ENCODE assay signal across 22 cellular contexts in genomic region chr13:94598281-94598680, GRCh38.
"Had no signal": no experiment of that assay in that cellular context is flagged by ENCODE, and none has a peak within 500 bp of the region (broad histone marks: within the 10 kb centered on the region; RNA-seq: fewer than 3 reads in every experiment).

No MANE protein-coding gene starts in this region.

- H3K4me1 ChIP-seq: prostate gland had no signal

- H3K36me3 ChIP-seq: cardiac muscle cell, lower lobe of right lung, prostate gland, right atrium auricular region, suprapubic skin, transverse colon, uterus had no signal

- ATAC-seq: effector memory CD8-positive, alpha-beta T cell; lower lobe of right lung; T-cell; WTC11 had no signal

- H3K9me3 ChIP-seq: lower lobe of right lung, prostate gland, right atrium auricular region, suprapubic skin, transverse colon, uterus had no signal

- DNase-seq: activated CD4-positive, alpha-beta memory T cell treated with anti-CD3 and anti-CD28 coated beads, Interleukin-2, amount 10 ng/mL, durations not matched to agents 7 days and 5 days; activated CD4-positive, alpha-beta T cell treated with anti-CD3 and anti-CD28 coated beads for 4 hours; activated naive CD4-positive, alpha-beta T cell treated with Interleukin-2 at 50 U/mL for 16 hours; activated T-cell treated with anti-CD3 and anti-CD28 coated beads, Interleukin-2, amount 50 U/mL, for 24 hours; effector memory CD8-positive, alpha-beta T cell; foreskin fibroblast; glutamatergic neuron; hippocampal formation; islet precursor cell; lower lobe of right lung; nephron progenitor cell; stimulated activated CD4-positive, alpha-beta T cell treated with anti-CD3 and anti-CD28 coated beads, Interleukin-15, amount 100 ng/mL, for 24 hours; stimulated activated CD4-positive, alpha-beta T cell treated with anti-CD3 and anti-CD28 coated beads, Interleukin-2, amount 100 ng/mL, for 48 hours; T-cell; transverse colon; uterus had no signal

- H3K27ac ChIP-seq: cardiac muscle cell, lower lobe of right lung, prostate gland, right atrium auricular region, skin epidermis, suprapubic skin, transverse colon, uterus had no signal

- H3K4me3 ChIP-seq: cardiac muscle cell, lower lobe of right lung, prostate gland, right atrium auricular region, skin epidermis, suprapubic skin, transverse colon, uterus had no signal

- H3K27me3 ChIP-seq: cardiac muscle cell, right atrium auricular region, suprapubic skin, transverse colon, uterus had no signal
